In the genomic region with DNA sequence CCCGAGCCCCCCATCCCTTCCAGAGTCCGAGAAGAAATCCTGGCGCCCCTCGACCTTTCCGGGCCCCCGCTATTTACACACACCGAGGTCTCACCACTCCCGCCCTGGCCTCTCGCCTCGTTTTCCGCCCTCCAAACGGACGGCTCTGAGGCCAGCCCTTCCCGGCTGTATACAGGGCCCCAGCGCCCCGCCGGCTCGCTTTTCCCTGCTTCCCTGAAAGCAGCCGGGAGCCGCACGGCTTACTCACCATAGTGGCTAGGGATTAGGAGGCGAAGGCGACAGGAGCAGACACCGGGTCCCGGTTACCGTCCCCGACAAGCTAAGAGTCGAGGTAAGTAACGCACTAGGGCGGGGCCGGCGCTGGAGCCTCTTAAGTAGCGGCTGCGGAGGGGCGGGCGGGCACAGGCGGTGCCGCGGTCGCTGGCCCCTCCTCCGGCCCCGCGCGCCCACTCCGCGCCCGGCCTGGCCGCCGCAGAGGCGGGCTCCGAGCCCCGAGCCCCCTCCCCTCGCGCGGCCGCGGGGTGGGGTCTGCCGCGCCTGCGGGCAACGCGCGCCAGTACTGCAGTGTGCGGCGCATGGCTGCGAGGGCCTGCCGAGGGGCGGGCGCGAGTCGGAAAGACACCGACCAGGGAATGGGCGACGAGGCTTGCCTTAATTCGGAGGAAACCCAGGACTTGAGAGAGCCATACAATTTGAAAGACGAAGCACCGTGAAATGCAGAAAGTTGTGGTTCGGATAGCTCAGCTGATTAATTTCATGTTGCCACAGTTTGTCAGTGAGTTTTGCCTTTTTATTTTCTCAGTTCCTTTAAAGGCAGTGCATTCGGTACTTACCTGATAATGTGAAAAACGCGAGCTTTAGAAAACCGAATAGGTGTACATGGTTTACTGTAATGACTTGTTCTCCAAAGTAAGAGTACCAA, we compare ENCODE assay signal across 8 cellular contexts. TPM values are rescaled to one million over a fixed set of nuclear protein-coding genes. Genes with fewer than 3 reads are reported as not detected.
DNase-seq lines count a peak whose midpoint lies in the region; ATAC-seq and TF ChIP-seq lines count a peak whose summit lies in the region.

A gene (minus strand): TSS at position 345 of the 922 bp plus-strand sequence. CDS start 95 bp downstream, at position 250.

- intact Hi-C loops in esophagus squamous epithelium (cut with DNase I), result loop anchor here (5.0 kb wide), 1 partner anchor 101 kb away; no protein-coding TSS in a partner anchor

- peak within 1 kb of the TSS; percentile 97 for H3K9ac ChIP-seq in Karpas-422 (ENCODE audit: low read length)

- H3K4me3 ChIP-seq in Karpas-422 (ENCODE audit: low read length), result peak within 1 kb of the TSS; percentile 92
- peak within 1 kb of the TSS; percentile 89 to 99 (median 94) for H3K4me3 ChIP-seq in esophagus squamous epithelium

- H2AFZ ChIP-seq in Karpas-422 (ENCODE audit: low read length), result peak within 1 kb of the TSS; percentile 67; the same call in 1 of the 2 replicates

- H3K27ac ChIP-seq in Karpas-422 (ENCODE audit: low read length) (peak within 1 kb of the TSS; percentile 95), esophagus squamous epithelium (peak within 1 kb of the TSS; percentile 98 to 100 (median 100))

- H3K27me3 ChIP-seq in Karpas-422 (ENCODE audit: low read length) (no peaks in the 10 kb centered on the region), esophagus squamous epithelium (no peaks in the 10 kb centered on the region)

- H3K9me2 ChIP-seq in Karpas-422 (replicated peaks; ENCODE audit: insufficient read depth, low read length), result no peaks in the 10 kb centered on the region

- peaks cover 18% of the 10 kb centered on the region for H4K20me1 ChIP-seq in Karpas-422 (ENCODE audit: insufficient read depth, low read depth, low read length)

- 0 to 1% methylated on average over 32 to 51 of the region's 82 CpGs for WGBS in esophagus squamous epithelium, 2 donors

- H3K36me3 ChIP-seq in Karpas-422 (ENCODE audit: insufficient read depth, low read length) (peaks cover 29% of the 10 kb centered on the region), esophagus squamous epithelium (peaks cover 0 to 36% (median 15%) of the 10 kb centered on the region in 3 donors)

- no peaks in the 10 kb centered on the region for H3K9me3 ChIP-seq in Karpas-422 (ENCODE audit: low read length)
- H3K9me3 ChIP-seq in esophagus squamous epithelium, result no peaks in the 10 kb centered on the region

- TF ChIP-seq CTCF in esophagus squamous epithelium (IDR thresholded peaks at IDR 0.05), result peak in 1 of 6 experiments; percentile 7

- peak; percentile 61 for ATAC-seq in GM21786 (IDR thresholded peaks at IDR 0.05; ENCODE audit: unreplicated experiment)

- peak within 1 kb of the TSS; percentile 87 for H3K4me2 ChIP-seq in Karpas-422 (ENCODE audit: low read depth, low read length, poor library complexity, severe bottlenecking)

- H3K4me1 ChIP-seq in Karpas-422 (ENCODE audit: low read length), result peaks cover 35% of the 10 kb centered on the region
- H3K4me1 ChIP-seq in esophagus squamous epithelium, result peaks cover 20 to 44% (median 23%) of the 10 kb centered on the region in 3 donors

- peaks cover 26% of the 10 kb centered on the region for H3K79me2 ChIP-seq in Karpas-422 (ENCODE audit: low read length)

- DNase-seq in DMS79 (lab: John Stamatoyannopoulos, UW) (peak; percentile 82), Karpas-422 (peak; percentile 96), RPMI7951 (ENCODE audit: low read depth) (peak; percentile 84), activated T-helper 1 cell treated with Interleukin-2 at 50 U/mL for 16 hours (ENCODE audit: low read depth) (peak; percentile 85), esophagus squamous epithelium (lab: John Stamatoyannopoulos, UW) (peak; percentile 61), myocyte (ENCODE audit: low read depth) (peak; percentile 91)
- DNase-seq in stimulated activated CD8-positive, alpha-beta memory T cell treated with anti-CD3 and anti-CD28 coated beads, Interleukin-7, amount 100 ng/mL, for 48 hours (ENCODE audit: extremely low read depth in 1 of 2, low read depth in 1 of 2), result peak; percentile 83 to 85

- peak in 2 of 4 donors; percentile 92 to 95 for TF ChIP-seq POLR2A in esophagus squamous epithelium (IDR thresholded peaks at IDR 0.05)

RNA-seq across cellular contexts. Expression of the gene that starts here (rescaled TPM):
- total RNA-seq in Karpas-422 (2014; rRNA removed; shearing (Covaris generic); ENCODE audit: low replicate concordance), result 770 and 904 TPM in 2 replicates
- total RNA-seq in RPMI7951 (2014; rRNA removed; shearing (Covaris generic)), result 2,897 and 4,302 TPM in 2 replicates
- total RNA-seq in esophagus squamous epithelium (100 to 1,000 TPM; 414 to 957 (median 699) TPM), myocyte (1,860 and 2,094 TPM in 2 replicates)
- 1,240 TPM for polyA plus RNA-seq in myocyte (2012)

Comparison
In these comparisons a context has a peak if more than half of its experiments do, and no peak if none do; other contexts are left out.
1. Peak in every context shown above with its lines: DNase-seq, ATAC-seq, H3K4me3 ChIP-seq and H3K27ac ChIP-seq.